In the genomic region with DNA sequence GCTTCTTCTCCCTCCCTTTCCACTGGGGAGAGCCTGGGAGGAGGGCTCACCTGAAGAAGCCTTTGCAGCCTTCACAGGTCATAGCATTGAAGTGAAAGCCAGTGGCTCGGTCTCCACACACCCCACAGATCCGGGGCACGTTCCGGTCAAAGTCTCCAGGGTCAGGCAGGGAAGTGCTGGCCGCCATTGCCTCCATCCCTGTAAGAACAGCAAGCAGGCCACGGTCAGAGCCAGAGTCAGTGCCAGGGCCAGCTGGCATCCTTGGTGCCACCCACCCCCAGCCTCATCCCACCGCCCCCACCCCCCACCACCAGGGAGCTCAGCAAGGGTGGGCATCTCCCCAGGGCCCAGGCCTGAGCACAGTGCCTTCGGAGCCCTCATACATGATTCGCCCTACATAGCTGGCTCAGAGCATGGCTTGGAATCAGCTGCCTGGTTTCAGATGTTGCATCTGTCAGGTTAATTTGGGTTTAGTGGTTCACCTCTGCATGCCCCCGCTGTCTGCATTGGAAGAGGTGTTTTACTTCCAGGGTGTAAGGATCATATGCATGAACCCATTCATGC, we compare ENCODE assay signal across 16 cellular contexts. TPM values are rescaled to one million over a fixed set of nuclear protein-coding genes. Genes with fewer than 3 reads are reported as not detected.
A peak's percentile ranks its signal among the peaks of the same experiment; 100 is the strongest.
DNase-seq lines count a peak whose midpoint lies in the region; ATAC-seq and FAIRE-seq lines count a peak whose summit lies in the region.
"Had no signal": no experiment of that assay in that cellular context is flagged by ENCODE, and none has a peak within 500 bp of the region (broad histone marks: within the 10 kb centered on the region; RNA-seq: fewer than 3 reads in every experiment).

No MANE protein-coding gene starts in this region.

- no peaks in the 10 kb centered on the region for H3K9me3 ChIP-seq in T-helper 17 cell (ENCODE audit: control insufficient read depth, low read length, poor library complexity, severe bottlenecking)
- H3K9me3 ChIP-seq in small intestine (ENCODE audit: control insufficient read depth, low read depth): no peaks in the 10 kb centered on the region

- H3K27ac ChIP-seq in small intestine (ENCODE audit: low read depth in 1 of 2, low read length in 1 of 2): no peak overlapping the region
- H3K27ac ChIP-seq: C4-2B had no signal

- H3K27me3 ChIP-seq in small intestine (ENCODE audit: control insufficient read depth in 2 of 2, insufficient read depth in 2 of 2, low read length in 2 of 2): no peaks in the 10 kb centered on the region

- H3K27me3 Mint-ChIP-seq in activated T-cell treated with anti-CD3 and anti-CD28 coated beads, Interleukin-2, amount 50 U/mL, for 72 hours (ENCODE audit: low read depth): no peaks in the 10 kb centered on the region
- no peaks in the 10 kb centered on the region for H3K27me3 Mint-ChIP-seq in T-helper 17 cell
- no peaks in the 10 kb centered on the region for H3K27me3 Mint-ChIP-seq in dendritic cell treated with granulocyte-macrophage colony-stimulating factor and Interleukin-4, amounts not matched to agents 40 ng/mL and 50 ng/mL, for 4 days
- no peaks in the 10 kb centered on the region for H3K27me3 Mint-ChIP-seq in activated naive CD8-positive, alpha-beta T cell treated with anti-CD3 and anti-CD28 coated beads, Interleukin-2, amount 50 U/mL, for 24 hours

- H3K36me3 Mint-ChIP-seq in activated T-cell treated with anti-CD3 and anti-CD28 coated beads, Interleukin-2, amount 50 U/mL, for 72 hours (ENCODE audit: insufficient read depth in 2 of 2): peaks cover 58 to 75% of the 10 kb centered on the region in 2 donors
- peaks cover 4% of the 10 kb centered on the region for H3K36me3 Mint-ChIP-seq in T-helper 17 cell (ENCODE audit: low read depth)
- peaks cover 95% of the 10 kb centered on the region for H3K36me3 Mint-ChIP-seq in dendritic cell treated with granulocyte-macrophage colony-stimulating factor and Interleukin-4, amounts not matched to agents 40 ng/mL and 50 ng/mL, for 4 days (ENCODE audit: low read depth)
- H3K36me3 Mint-ChIP-seq in activated naive CD8-positive, alpha-beta T cell treated with anti-CD3 and anti-CD28 coated beads, Interleukin-2, amount 50 U/mL, for 24 hours (ENCODE audit: low read depth): peaks cover 84% of the 10 kb centered on the region

- H3K4me3 Mint-ChIP-seq in activated T-cell treated with anti-CD3 and anti-CD28 coated beads, Interleukin-2, amount 50 U/mL, for 72 hours: peak overlapping the region; percentile 34 to 69
- no peak overlapping the region for H3K4me3 Mint-ChIP-seq in T-helper 17 cell
- no peak overlapping the region for H3K4me3 Mint-ChIP-seq in dendritic cell treated with granulocyte-macrophage colony-stimulating factor and Interleukin-4, amounts not matched to agents 40 ng/mL and 50 ng/mL, for 4 days
- no peak overlapping the region for H3K4me3 Mint-ChIP-seq in activated naive CD8-positive, alpha-beta T cell treated with anti-CD3 and anti-CD28 coated beads, Interleukin-2, amount 50 U/mL, for 24 hours

- WGBS in small intestine, 3 donors: 50 to 78% (median 65%) methylated on average over 10 of the region's 10 CpGs

- H3K36me3 ChIP-seq in small intestine (ENCODE audit: control insufficient read depth in 2 of 2, insufficient read depth in 2 of 2, low read length in 2 of 2): peaks cover 0 to 5% of the 10 kb centered on the region in 2 donors

- DNase-seq in activated T-cell treated with anti-CD3 and anti-CD28 coated beads, Interleukin-2, amount 50 U/mL, for 72 hours: no peak
- DNase-seq in activated T-cell treated with anti-CD3 and anti-CD28 coated beads, Interleukin-2, amount 50 U/mL, for 48 hours: no peak
- no peak for DNase-seq in T-helper 17 cell
- DNase-seq in small intestine: peak; percentile 58
- no peak for DNase-seq in activated naive CD8-positive, alpha-beta T cell treated with anti-CD3 and anti-CD28 coated beads, Interleukin-2, amount 50 U/mL, for 24 hours
- DNase-seq in globus pallidus (ENCODE audit: low spot score): no peak
- DNase-seq: DMS79, KBM-7, NCI-H1694 treated with DMSO at 0.1 percent for 48 hours had no signal

- H3K9me3 Mint-ChIP-seq in activated T-cell treated with anti-CD3 and anti-CD28 coated beads, Interleukin-2, amount 50 U/mL, for 72 hours: no peaks in the 10 kb centered on the region
- no peaks in the 10 kb centered on the region for H3K9me3 Mint-ChIP-seq in dendritic cell treated with granulocyte-macrophage colony-stimulating factor and Interleukin-4, amounts not matched to agents 40 ng/mL and 50 ng/mL, for 4 days
- H3K9me3 Mint-ChIP-seq in activated naive CD8-positive, alpha-beta T cell treated with anti-CD3 and anti-CD28 coated beads, Interleukin-2, amount 50 U/mL, for 24 hours: no peaks in the 10 kb centered on the region

- ATAC-seq in activated T-cell treated with anti-CD3 and anti-CD28 coated beads, Interleukin-2, amount 50 U/mL, for 72 hours (replicated peaks in 1 of 2): no peak
- no peak for ATAC-seq in T-helper 17 cell
- ATAC-seq in activated naive CD8-positive, alpha-beta T cell treated with anti-CD3 and anti-CD28 coated beads, Interleukin-2, amount 50 U/mL, for 24 hours: no peak
- ATAC-seq: Panc1 had no signal

- FAIRE-seq in small intestine (lab: Jason Lieb, UNC): no peak
- FAIRE-seq: D721Med, GM12892, GM18507, H1 had no signal

- H3K4me3 ChIP-seq in small intestine (ENCODE audit: low read depth in 1 of 2, low read length in 2 of 2): no peak overlapping the region

- H3K4me1 Mint-ChIP-seq in activated T-cell treated with anti-CD3 and anti-CD28 coated beads, Interleukin-2, amount 50 U/mL, for 72 hours (ENCODE audit: low read depth): peaks cover 85% of the 10 kb centered on the region
- peaks cover 23% of the 10 kb centered on the region for H3K4me1 Mint-ChIP-seq in T-helper 17 cell
- peaks cover 81% of the 10 kb centered on the region for H3K4me1 Mint-ChIP-seq in dendritic cell treated with granulocyte-macrophage colony-stimulating factor and Interleukin-4, amounts not matched to agents 40 ng/mL and 50 ng/mL, for 4 days (ENCODE audit: low read depth)
- H3K4me1 Mint-ChIP-seq in activated naive CD8-positive, alpha-beta T cell treated with anti-CD3 and anti-CD28 coated beads, Interleukin-2, amount 50 U/mL, for 24 hours: peaks cover 65% of the 10 kb centered on the region

- no peak overlapping the region for H3K27ac Mint-ChIP-seq in activated T-cell treated with anti-CD3 and anti-CD28 coated beads, Interleukin-2, amount 50 U/mL, for 72 hours
- H3K27ac Mint-ChIP-seq in T-helper 17 cell: peak overlapping the region; percentile 73
- peak overlapping the region; percentile 26 for H3K27ac Mint-ChIP-seq in dendritic cell treated with granulocyte-macrophage colony-stimulating factor and Interleukin-4, amounts not matched to agents 40 ng/mL and 50 ng/mL, for 4 days
- H3K27ac Mint-ChIP-seq in activated naive CD8-positive, alpha-beta T cell treated with anti-CD3 and anti-CD28 coated beads, Interleukin-2, amount 50 U/mL, for 24 hours: no peak overlapping the region

- intact Hi-C loops in dendritic cell treated with granulocyte-macrophage colony-stimulating factor and Interleukin-4, amounts not matched to agents 40 ng/mL and 50 ng/mL, for 4 days (cut with micrococcal nuclease): no loop called here

- peaks cover 7 to 12% of the 10 kb centered on the region in 2 donors for H3K4me1 ChIP-seq in small intestine (ENCODE audit: control insufficient read depth in 2 of 2, insufficient read depth in 1 of 2, low read depth in 1 of 2, low read length in 1 of 2)

RNA-seq across cellular contexts. Expression of a gene that starts 25.8 kb away (rescaled TPM):
- 100 to 1,000 TPM; 217 to 224 TPM for total RNA-seq in activated T-cell treated with anti-CD3 and anti-CD28 coated beads, Interleukin-2, amount 50 U/mL, for 72 hours
- total RNA-seq in T-helper 17 cell: 1 to 10 TPM; 1.8 to 4.5 TPM
- polyA plus RNA-seq in small intestine: 10 to 100 TPM; 36.7 to 61.0 (median 47.0) TPM

RNA-seq across cellular contexts. Expression of a gene that starts 59.3 kb away (rescaled TPM):
- 100 to 1,000 TPM; 288 to 350 TPM for total RNA-seq in activated T-cell treated with anti-CD3 and anti-CD28 coated beads, Interleukin-2, amount 50 U/mL, for 72 hours
- total RNA-seq in T-helper 17 cell: 100 to 1,000 TPM; 129 to 151 TPM
- 10 to 100 TPM in 1 of 3 donors, 1 to 10 TPM in 2; 2.2 to 30.3 (median 6.2) TPM for polyA plus RNA-seq in small intestine

Comparison
In these comparisons a context has a peak if more than half of its experiments do, and no peak if none do; other contexts are left out.
1. H3K27ac Mint-ChIP-seq: peak in T-helper 17 cell (single experiment) and dendritic cell treated with granulocyte-macrophage colony-stimulating factor and Interleukin-4, amounts not matched to agents 40 ng/mL and 50 ng/mL, for 4 days (single experiment); none in activated T-cell treated with anti-CD3 and anti-CD28 coated beads, Interleukin-2, amount 50 U/mL, for 72 hours (single experiment) and activated naive CD8-positive, alpha-beta T cell treated with anti-CD3 and anti-CD28 coated beads, Interleukin-2, amount 50 U/mL, for 24 hours (single experiment).
2. H3K4me3 Mint-ChIP-seq: peak in activated T-cell treated with anti-CD3 and anti-CD28 coated beads, Interleukin-2, amount 50 U/mL, for 72 hours (2 of 2); none in T-helper 17 cell (single experiment), dendritic cell treated with granulocyte-macrophage colony-stimulating factor and Interleukin-4, amounts not matched to agents 40 ng/mL and 50 ng/mL, for 4 days (single experiment) and activated naive CD8-positive, alpha-beta T cell treated with anti-CD3 and anti-CD28 coated beads, Interleukin-2, amount 50 U/mL, for 24 hours (single experiment).
3. RNA of a gene that starts 25.8 kb away (total RNA-seq): 217 to 224 TPM in activated T-cell treated with anti-CD3 and anti-CD28 coated beads, Interleukin-2, amount 50 U/mL, for 72 hours; 1.8 to 4.5 TPM in T-helper 17 cell; every median in the first group is over 10 times any median in the second.